In genomic region chrX:150642421-150642820, GRCh38 we compare ENCODE assay signal across 37 cellular contexts.
"Had no signal": no experiment of that assay in that cellular context is flagged by ENCODE, and none has a peak within 500 bp of the region (broad histone marks: within the 10 kb centered on the region; RNA-seq: fewer than 3 reads in every experiment).

No MANE protein-coding gene starts in this region.

- H3K4me3 ChIP-seq: adrenal gland, cardiac muscle cell, K562, Peyer's patch had no signal

- H3K9me3 ChIP-seq: adrenal gland, Peyer's patch had no signal

- H3K27ac Mint-ChIP-seq: activated CD8-positive, alpha-beta T cell treated with anti-CD3 and anti-CD28 coated beads for 36 hours; activated T-cell treated with anti-CD3 and anti-CD28 coated beads, Interleukin-2, amount 50 U/mL, for 72 hours; activated T-helper 17 cell treated with anti-CD3 and anti-CD28 coated beads, Interleukin-2, amount 50 U/mL, for 72 hours; T-cell had no signal

- H3K27ac ChIP-seq: adrenal gland, cardiac muscle cell, Peyer's patch, WERI-Rb-1 had no signal

- H3K27me3 Mint-ChIP-seq: activated CD8-positive, alpha-beta T cell treated with anti-CD3 and anti-CD28 coated beads for 36 hours; activated T-helper 17 cell treated with anti-CD3 and anti-CD28 coated beads, Interleukin-2, amount 50 U/mL, for 72 hours; brain; central memory CD8-positive, alpha-beta T cell had no signal

- H3K4me1 ChIP-seq: adrenal gland, Peyer's patch had no signal

- H3K9me3 Mint-ChIP-seq: activated CD8-positive, alpha-beta T cell treated with anti-CD3 and anti-CD28 coated beads for 36 hours; activated naive CD4-positive, alpha-beta T cell treated with anti-CD3 and anti-CD28 coated beads, Interleukin-2, amount 50 U/mL, for 72 hours; activated T-cell treated with anti-CD3 and anti-CD28 coated beads, Interleukin-2, amount 50 U/mL, for 72 hours; activated T-helper 17 cell treated with anti-CD3 and anti-CD28 coated beads, Interleukin-2, amount 50 U/mL, for 72 hours; brain; central memory CD8-positive, alpha-beta T cell; T-cell had no signal

- ATAC-seq: activated CD8-positive, alpha-beta T cell treated with anti-CD3 and anti-CD28 coated beads for 36 hours; activated naive CD4-positive, alpha-beta T cell treated with anti-CD3 and anti-CD28 coated beads, Interleukin-2, amount 50 U/mL, for 72 hours; activated T-cell treated with anti-CD3 and anti-CD28 coated beads, Interleukin-2, amount 50 U/mL, for 72 hours; activated T-helper 17 cell treated with anti-CD3 and anti-CD28 coated beads, Interleukin-2, amount 50 U/mL, for 72 hours; K562; Right ventricle myocardium inferior; SK-N-SH treated with all-trans-retinoic acid at 6 μM for 48 hours; T-cell had no signal

- DNase-seq: activated CD4-positive, alpha-beta T cell treated with anti-CD3 and anti-CD28 coated beads for 1 hour; activated CD4-positive, alpha-beta T cell treated with anti-CD3 and anti-CD28 coated beads for 48 hours; activated CD4-positive, alpha-beta T cell treated with anti-CD3 and anti-CD28 coated beads, Interleukin-2, amount 50 U/mL, for 4 hours; activated CD4-positive, CD25-positive, alpha-beta regulatory T cell; activated CD8-positive, alpha-beta T cell treated with anti-CD3 and anti-CD28 coated beads for 36 hours; activated effector memory CD4-positive, alpha-beta T cell treated with anti-CD3 and anti-CD28 coated beads, Interleukin-2, amount 50 U/mL, for 16 hours; activated naive CD4-positive, alpha-beta T cell; activated T-cell treated with anti-CD3 and anti-CD28 coated beads, Interleukin-2, amount 50 U/mL, for 1 hour; activated T-cell treated with anti-CD3 and anti-CD28 coated beads, Interleukin-2, amount 50 U/mL, for 72 hours; adrenal gland; NCI-H1092 treated with DMSO at 0.1 percent for 48 hours; NCI-H1417; NCI-H146; NCI-H187; NCI-H2029 treated with DMSO at 0.1 percent for 48 hours; NCI-H2107; NCI-H2171; NCI-H510A; NCI-H526; NCI-H748 treated with DMSO at 0.1 percent for 48 hours; NK-92 treated with Interleukin-12 subunit alpha and Interleukin-12 subunit beta, amount 100 ng/mL, for 24 hours; PC-3; Peyer's patch; RPMI8226; SIG-M5; T-cell; T-helper 2 cell; T-helper 9 cell; WERI-Rb-1 had no signal

- H3K4me3 Mint-ChIP-seq: activated CD8-positive, alpha-beta T cell treated with anti-CD3 and anti-CD28 coated beads for 36 hours; activated T-cell treated with anti-CD3 and anti-CD28 coated beads, Interleukin-2, amount 50 U/mL, for 72 hours; activated T-helper 17 cell treated with anti-CD3 and anti-CD28 coated beads, Interleukin-2, amount 50 U/mL, for 72 hours; brain; central memory CD8-positive, alpha-beta T cell; T-cell had no signal

- H3K36me3 Mint-ChIP-seq: activated naive CD4-positive, alpha-beta T cell treated with anti-CD3 and anti-CD28 coated beads, Interleukin-2, amount 50 U/mL, for 72 hours had no signal

- H3K36me3 ChIP-seq: adrenal gland, cardiac muscle cell, WERI-Rb-1 had no signal

- H3K27me3 ChIP-seq: adrenal gland, cardiac muscle cell, Peyer's patch had no signal

- FAIRE-seq: K562 had no signal

- H3K4me1 Mint-ChIP-seq: central memory CD8-positive, alpha-beta T cell; T-cell had no signal
